Comparison of ENCODE assay signal across 18 cellular contexts in the genomic region with DNA sequence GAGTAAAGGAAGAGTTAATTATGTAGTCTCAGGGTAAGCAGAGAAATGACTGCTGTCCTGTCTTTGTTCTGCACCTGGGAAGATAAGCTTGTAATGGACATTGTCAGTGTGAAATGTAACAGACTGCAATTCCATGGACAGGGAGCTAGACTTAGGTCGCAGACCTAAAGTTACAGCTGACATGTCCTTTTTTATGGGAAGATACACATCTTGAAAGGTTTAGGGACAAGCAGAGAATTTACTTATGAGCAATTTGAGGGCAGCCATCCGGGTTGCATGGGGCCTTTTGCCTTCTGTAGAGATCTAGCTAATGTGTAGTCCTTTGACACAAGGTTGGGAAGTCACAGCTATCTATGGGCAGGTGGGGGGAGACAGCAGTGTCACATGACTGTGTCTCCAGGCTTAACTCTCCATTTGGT.
DNase-seq lines count a peak whose midpoint lies in the region; ATAC-seq and TF ChIP-seq lines count a peak whose summit lies in the region.
"Had no signal": no experiment of that assay in that cellular context is flagged by ENCODE, and none has a peak within 500 bp of the region (broad histone marks: within the 10 kb centered on the region; RNA-seq: fewer than 3 reads in every experiment).

No MANE protein-coding gene starts in this region.

- WGBS in stomach, 5 donors, result 78 to 85% (median 79%) methylated on average over 2 of the region's 2 CpGs

- H3K4me3 Mint-ChIP-seq in GM23338, result no peak overlapping the region
- no peak overlapping the region for H3K4me3 Mint-ChIP-seq in activated naive CD8-positive, alpha-beta T cell treated with anti-CD3 and anti-CD28 coated beads, Interleukin-2, amount 50 U/mL, for 24 hours
- H3K4me3 Mint-ChIP-seq in nephron progenitor cell, result no peak overlapping the region
- H3K4me3 Mint-ChIP-seq: CD8-positive, alpha-beta memory T cell had no signal

- H3K4me2 ChIP-seq in GM23338, result no peak overlapping the region

- peak; percentile 26 for DNase-seq in activated CD8-positive, alpha-beta memory T cell treated with anti-CD3 and anti-CD28 coated beads for 24 hours
- DNase-seq in activated CD8-positive, alpha-beta memory T cell treated with anti-CD3 and anti-CD28 coated beads, Interleukin-2, amount 50 U/mL, for 48 hours, result no peak
- DNase-seq in GM23338 (ENCODE audit: low spot score) (no peak), nephron progenitor cell (no peak), NCI-H774 (lab: John Stamatoyannopoulos, UW) (no peak), stomach (no peak), GOT3 (lab: John Stamatoyannopoulos, UW) (no peak)
- DNase-seq in activated naive CD8-positive, alpha-beta T cell treated with anti-CD3 and anti-CD28 coated beads, Interleukin-2, amount 50 U/mL, for 24 hours, result no peak
- DNase-seq: activated CD4-positive, alpha-beta T cell treated with anti-CD3 and anti-CD28 coated beads for 48 hours; amniotic stem cell; CD8-positive, alpha-beta memory T cell; DMS79 treated with DMSO at 0.1 percent for 48 hours; NCI-H2081; NCI-H446; RPMI8226; stimulated activated CD4-positive, alpha-beta T cell treated with anti-CD3 and anti-CD28 coated beads, Interleukin-2, amount 100 ng/mL, for 48 hours had no signal

- no peaks in the 10 kb centered on the region for H3K9me2 ChIP-seq in GM23338 (ENCODE audit: insufficient read depth)

- no peaks in the 10 kb centered on the region for H3K9me3 ChIP-seq in stomach
- H3K9me3 ChIP-seq: esophagus muscularis mucosa had no signal

- TF ChIP-seq POLR2A in stomach (IDR thresholded peaks at IDR 0.05), result no peak

- no peaks in the 10 kb centered on the region; the same call in 1 of the 2 replicates for H3K79me2 ChIP-seq in GM23338 (replicated peaks; ENCODE audit: insufficient read depth)

- no peak for ATAC-seq in GM23338
- ATAC-seq in activated naive CD8-positive, alpha-beta T cell treated with anti-CD3 and anti-CD28 coated beads, Interleukin-2, amount 50 U/mL, for 24 hours, result no peak

- H3K27ac Mint-ChIP-seq in GM23338, result no peak overlapping the region
- H3K27ac Mint-ChIP-seq in activated naive CD8-positive, alpha-beta T cell treated with anti-CD3 and anti-CD28 coated beads, Interleukin-2, amount 50 U/mL, for 24 hours, result peak overlapping the region; percentile 10
- peak overlapping the region; percentile 88 for H3K27ac Mint-ChIP-seq in nephron progenitor cell

- H3K27ac ChIP-seq in GM23338 (ENCODE audit: low read depth) (peak overlapping the region; percentile 73; the same call in 1 of the 2 replicates), stomach (no peak overlapping the region)
- H3K27ac ChIP-seq: esophagus muscularis mucosa, skin epidermis had no signal

- H3K4me1 ChIP-seq in GM23338 (ENCODE audit: insufficient read depth) (peaks cover 16% of the 10 kb centered on the region), stomach (peaks cover 0 to 14% (median 8%) of the 10 kb centered on the region in 4 donors)

- no peaks in the 10 kb centered on the region for H4K20me1 ChIP-seq in GM23338 (replicated peaks; ENCODE audit: insufficient read depth)

- H3K36me3 ChIP-seq in GM23338 (ENCODE audit: insufficient read depth) (peaks cover 22% of the 10 kb centered on the region; the same call in 1 of the 2 replicates), stomach (peaks cover 6 to 83% (median 65%) of the 10 kb centered on the region in 4 donors)

- no peak for TF ChIP-seq EP300 in stomach (IDR thresholded peaks at IDR 0.05)

- intact Hi-C loops in stomach (cut with DNase I; ENCODE audit: low total_unique reads), result no loop called here

- H3K27me3 ChIP-seq in GM23338 (ENCODE audit: insufficient read depth) (no peaks in the 10 kb centered on the region), stomach (no peaks in the 10 kb centered on the region)
- H3K27me3 ChIP-seq: esophagus muscularis mucosa had no signal

- H3K36me3 Mint-ChIP-seq in GM23338 (ENCODE audit: low read depth), result peaks cover 72% of the 10 kb centered on the region
- H3K36me3 Mint-ChIP-seq in activated naive CD8-positive, alpha-beta T cell treated with anti-CD3 and anti-CD28 coated beads, Interleukin-2, amount 50 U/mL, for 24 hours (ENCODE audit: low read depth), result peaks cover 53% of the 10 kb centered on the region
- H3K36me3 Mint-ChIP-seq in nephron progenitor cell (ENCODE audit: low read depth), result peaks cover 58% of the 10 kb centered on the region

- H2AFZ ChIP-seq in GM23338, result no peak overlapping the region

- peaks cover 7% of the 10 kb centered on the region; the same call in 1 of the 2 replicates for H3F3A ChIP-seq in GM23338 (replicated peaks; ENCODE audit: low read depth)

- H3K9me3 Mint-ChIP-seq in GM23338, result no peaks in the 10 kb centered on the region
- H3K9me3 Mint-ChIP-seq in activated naive CD8-positive, alpha-beta T cell treated with anti-CD3 and anti-CD28 coated beads, Interleukin-2, amount 50 U/mL, for 24 hours, result no peaks in the 10 kb centered on the region
- H3K9me3 Mint-ChIP-seq in nephron progenitor cell, result no peaks in the 10 kb centered on the region
- H3K9me3 Mint-ChIP-seq: CD8-positive, alpha-beta memory T cell had no signal

- no peak overlapping the region for H3K4me3 ChIP-seq in GM23338
- no peak overlapping the region for H3K4me3 ChIP-seq in stomach
- H3K4me3 ChIP-seq: esophagus muscularis mucosa, skin epidermis had no signal

- peaks cover 4% of the 10 kb centered on the region for H3K27me3 Mint-ChIP-seq in GM23338 (ENCODE audit: insufficient read depth, low read depth, poor library complexity)
- no peaks in the 10 kb centered on the region for H3K27me3 Mint-ChIP-seq in activated naive CD8-positive, alpha-beta T cell treated with anti-CD3 and anti-CD28 coated beads, Interleukin-2, amount 50 U/mL, for 24 hours
- no peaks in the 10 kb centered on the region for H3K27me3 Mint-ChIP-seq in nephron progenitor cell (ENCODE audit: low read depth, poor library complexity)

- TF ChIP-seq CTCF in GM23338 (conservative IDR thresholded peaks at IDR 0.05; ENCODE audit: low read depth in 2 of 2), result no peak
- no peak for TF ChIP-seq CTCF in nephron progenitor cell (IDR thresholded peaks at IDR 0.05)
- no peak for TF ChIP-seq CTCF in stomach (IDR thresholded peaks at IDR 0.05)

- H3K4me1 Mint-ChIP-seq in GM23338, result peaks cover 15% of the 10 kb centered on the region
- H3K4me1 Mint-ChIP-seq in activated naive CD8-positive, alpha-beta T cell treated with anti-CD3 and anti-CD28 coated beads, Interleukin-2, amount 50 U/mL, for 24 hours, result peaks cover 50% of the 10 kb centered on the region
- H3K4me1 Mint-ChIP-seq in nephron progenitor cell, result peaks cover 80% of the 10 kb centered on the region

TF ChIP-seq in GM23338, 12 proteins besides CTCF, POLR2A, EP300 and RAD21 (continues in another document):
- TF ChIP-seq CREB1 (CRISPR knock-in tag; IDR thresholded peaks at IDR 0.05; ENCODE audit: low read depth) (no peak), REST (IDR thresholded peaks at IDR 0.05; ENCODE audit: unreplicated experiment) (no peak), POLR2AphosphoS5 (IDR thresholded peaks at IDR 0.05; ENCODE audit: low read depth) (no peak), JUNB (IDR thresholded peaks at IDR 0.05; ENCODE audit: unreplicated experiment) (no peak), NANOG (IDR thresholded peaks at IDR 0.05; ENCODE audit: borderline replicate concordance) (no peak), ZNF114 (CRISPR knock-in tag; IDR thresholded peaks at IDR 0.05) (no peak), ETS1 (IDR thresholded peaks at IDR 0.05) (no peak), EZH2phosphoT487 (IDR thresholded peaks at IDR 0.05; ENCODE audit: unreplicated experiment) (no peak), STAT1 (IDR thresholded peaks at IDR 0.05; ENCODE audit: unreplicated experiment) (no peak)
